Comparison of ENCODE assay signal across 1 cellular context in the genomic region with DNA sequence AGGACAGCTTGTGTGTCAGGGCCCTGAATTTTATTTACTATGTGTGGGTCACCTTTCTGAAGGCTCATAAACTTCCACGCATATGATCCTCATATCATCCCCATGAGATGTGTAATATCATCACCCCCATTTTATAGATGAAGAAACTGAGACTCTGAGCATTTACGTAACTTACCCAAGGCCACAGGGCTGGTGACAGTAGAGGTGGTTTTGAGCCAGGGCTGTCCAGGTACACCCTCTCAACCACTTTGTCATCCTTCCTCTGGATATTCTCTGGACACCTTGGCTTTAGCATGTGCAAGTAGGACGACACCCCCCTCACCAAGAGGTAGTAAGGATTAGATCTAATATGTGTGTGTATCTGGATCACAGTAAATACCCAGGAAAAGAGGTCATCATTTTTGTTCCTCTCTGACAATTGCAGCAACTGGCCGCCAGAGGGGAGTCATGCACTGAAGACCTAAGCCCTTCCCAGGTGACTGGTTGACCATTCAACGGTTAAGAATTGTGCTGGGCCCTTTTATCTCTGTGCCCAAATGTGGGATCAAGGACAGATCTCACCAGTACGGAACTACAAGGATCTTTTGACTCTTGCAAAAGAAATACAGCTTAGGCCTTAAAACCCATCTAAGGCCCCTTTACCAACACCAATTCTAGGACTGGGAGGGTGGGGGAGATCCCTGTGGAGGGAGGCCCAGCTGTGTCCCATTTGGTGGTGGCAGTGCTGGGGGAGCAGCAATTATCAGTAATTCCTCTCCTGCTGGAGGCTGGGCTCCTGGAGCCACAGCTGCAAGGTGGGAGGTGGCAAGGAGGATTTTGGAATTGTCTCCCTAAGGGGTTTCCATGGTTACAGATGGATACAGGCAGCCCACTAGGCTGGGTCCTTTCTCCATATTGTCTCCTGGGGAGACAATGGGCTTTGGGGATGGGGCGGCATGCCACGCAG.
TF ChIP-seq lines count a peak whose summit lies in the region.

No MANE protein-coding gene starts in this region.

TF ChIP-seq in K562, 482 proteins besides CTCF, POLR2A, EP300 and RAD21 (continued from another document):
- TF ChIP-seq VEZF1 (CRISPR knock-in tag; IDR thresholded peaks at IDR 0.05) (peak; percentile 41; the same call in 1 of the 2 replicates), EZH2 (IDR thresholded peaks at IDR 0.05; ENCODE audit: borderline replicate concordance, low read depth, low read length) (no peak), CSDE1 (IDR thresholded peaks at IDR 0.05) (peak in 1 of 2 experiments; percentile 43; a peak in 1 of 4 replicates), NR0B1 (IDR thresholded peaks at IDR 0.05; ENCODE audit: partially characterized antibody) (no peak), PPARD (CRISPR knock-in tag; IDR thresholded peaks at IDR 0.05) (no peak), L3MBTL2 (IDR thresholded peaks at IDR 0.05) (0 out of 2 replicates have a peak, but pooled peaks have one; percentile 37), MAZ (CRISPR knock-in tag; conservative IDR thresholded peaks at IDR 0.05 in 1 of 2, IDR thresholded peaks at IDR 0.05 in 1 of 2) (peak in 1 of 2 experiments; percentile 61; a peak in 2 of 4 replicates), CC2D1A (IDR thresholded peaks at IDR 0.05) (peak; percentile 94), SNRNP70 (optimal IDR thresholded peaks at IDR 0.05; ENCODE audit: low read depth, low read length) (no peak), POLR3G (IDR thresholded peaks at IDR 0.05; ENCODE audit: extremely low read depth, insufficient read length, insufficient replicate concordance) (no peak), ATF1 (CRISPR knock-in tag; IDR thresholded peaks at IDR 0.05) (no peak), ATF1 (tag; IDR thresholded peaks at IDR 0.05) (no peak), HMBOX1 (IDR thresholded peaks at IDR 0.05) (peak; percentile 92), CEBPB (tag; IDR thresholded peaks at IDR 0.05) (peak; percentile 82), FOXK2 (conservative IDR thresholded peaks at IDR 0.05 in 1 of 2, IDR thresholded peaks at IDR 0.05 in 1 of 2; ENCODE audit: low read depth in 2 of 2) (0 out of 4 replicates have a peak, but pooled peaks of 1 of the 2 experiments have one; percentile 28), SMC3 (conservative IDR thresholded peaks at IDR 0.05; ENCODE audit: insufficient read depth, low read depth, low read length) (peak; percentile 100), STAT6 (CRISPR knock-in tag; IDR thresholded peaks at IDR 0.05) (peak; percentile 61; the same call in 1 of the 2 replicates), TBP (optimal IDR thresholded peaks at IDR 0.05; ENCODE audit: low read depth, low read length) (peak; percentile 38), BCOR (IDR thresholded peaks at IDR 0.05) (peak; percentile 70; the same call in 1 of the 2 replicates)
- TF ChIP-seq, protein P1, sequence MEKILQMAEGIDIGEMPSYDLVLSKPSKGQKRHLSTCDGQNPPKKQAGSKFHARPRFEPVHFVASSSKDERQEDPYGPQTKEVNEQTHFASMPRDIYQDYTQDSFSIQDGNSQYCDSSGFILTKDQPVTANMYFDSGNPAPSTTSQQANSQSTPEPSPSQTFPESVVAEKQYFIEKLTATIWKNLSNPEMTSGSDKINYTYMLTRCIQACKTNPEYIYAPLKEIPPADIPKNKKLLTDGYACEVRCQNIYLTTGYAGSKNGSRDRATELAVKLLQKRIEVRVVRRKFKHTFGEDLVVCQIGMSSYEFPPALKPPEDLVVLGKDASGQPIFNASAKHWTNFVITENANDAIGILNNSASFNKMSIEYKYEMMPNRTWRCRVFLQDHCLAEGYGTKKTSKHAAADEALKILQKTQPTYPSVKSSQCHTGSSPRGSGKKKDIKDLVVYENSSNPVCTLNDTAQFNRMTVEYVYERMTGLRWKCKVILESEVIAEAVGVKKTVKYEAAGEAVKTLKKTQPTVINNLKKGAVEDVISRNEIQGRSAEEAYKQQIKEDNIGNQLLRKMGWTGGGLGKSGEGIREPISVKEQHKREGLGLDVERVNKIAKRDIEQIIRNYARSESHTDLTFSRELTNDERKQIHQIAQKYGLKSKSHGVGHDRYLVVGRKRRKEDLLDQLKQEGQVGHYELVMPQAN (IDR thresholded peaks at IDR 0.05; ENCODE audit: borderline replicate concordance), result no peak
- TF ChIP-seq, protein P2, sequence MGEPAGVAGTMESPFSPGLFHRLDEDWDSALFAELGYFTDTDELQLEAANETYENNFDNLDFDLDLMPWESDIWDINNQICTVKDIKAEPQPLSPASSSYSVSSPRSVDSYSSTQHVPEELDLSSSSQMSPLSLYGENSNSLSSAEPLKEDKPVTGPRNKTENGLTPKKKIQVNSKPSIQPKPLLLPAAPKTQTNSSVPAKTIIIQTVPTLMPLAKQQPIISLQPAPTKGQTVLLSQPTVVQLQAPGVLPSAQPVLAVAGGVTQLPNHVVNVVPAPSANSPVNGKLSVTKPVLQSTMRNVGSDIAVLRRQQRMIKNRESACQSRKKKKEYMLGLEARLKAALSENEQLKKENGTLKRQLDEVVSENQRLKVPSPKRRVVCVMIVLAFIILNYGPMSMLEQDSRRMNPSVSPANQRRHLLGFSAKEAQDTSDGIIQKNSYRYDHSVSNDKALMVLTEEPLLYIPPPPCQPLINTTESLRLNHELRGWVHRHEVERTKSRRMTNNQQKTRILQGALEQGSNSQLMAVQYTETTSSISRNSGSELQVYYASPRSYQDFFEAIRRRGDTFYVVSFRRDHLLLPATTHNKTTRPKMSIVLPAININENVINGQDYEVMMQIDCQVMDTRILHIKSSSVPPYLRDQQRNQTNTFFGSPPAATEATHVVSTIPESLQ (CRISPR knock-in tag; IDR thresholded peaks at IDR 0.05), result peak; percentile 15; the same call in 1 of the 2 replicates
- TF ChIP-seq, protein P3, sequence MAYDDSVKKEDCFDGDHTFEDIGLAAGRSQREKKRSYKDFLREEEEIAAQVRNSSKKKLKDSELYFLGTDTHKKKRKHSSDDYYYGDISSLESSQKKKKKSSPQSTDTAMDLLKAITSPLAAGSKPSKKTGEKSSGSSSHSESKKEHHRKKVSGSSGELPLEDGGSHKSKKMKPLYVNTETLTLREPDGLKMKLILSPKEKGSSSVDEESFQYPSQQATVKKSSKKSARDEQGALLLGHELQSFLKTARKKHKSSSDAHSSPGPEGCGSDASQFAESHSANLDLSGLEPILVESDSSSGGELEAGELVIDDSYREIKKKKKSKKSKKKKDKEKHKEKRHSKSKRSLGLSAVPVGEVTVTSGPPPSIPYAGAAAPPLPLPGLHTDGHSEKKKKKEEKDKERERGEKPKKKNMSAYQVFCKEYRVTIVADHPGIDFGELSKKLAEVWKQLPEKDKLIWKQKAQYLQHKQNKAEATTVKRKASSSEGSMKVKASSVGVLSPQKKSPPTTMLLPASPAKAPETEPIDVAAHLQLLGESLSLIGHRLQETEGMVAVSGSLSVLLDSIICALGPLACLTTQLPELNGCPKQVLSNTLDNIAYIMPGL (CRISPR knock-in tag; IDR thresholded peaks at IDR 0.05), result no peak
